In genomic region chr2:46171441-46171953, GRCh38 we compare ENCODE assay signal across 9 cellular contexts.
DNase-seq lines count a peak whose midpoint lies in the region; ATAC-seq and TF ChIP-seq lines count a peak whose summit lies in the region.
"Had no signal": no experiment of that assay in that cellular context is flagged by ENCODE, and none has a peak within 500 bp of the region (broad histone marks: within the 10 kb centered on the region; RNA-seq: fewer than 3 reads in every experiment).

No MANE protein-coding gene starts in this region.

- in situ Hi-C loops in astrocyte of the cerebellum (cut with HindIII; ENCODE audit: low sequenced_read_pairs), result no loop called here

- no peak overlapping the region for H2AFZ ChIP-seq in hepatocyte

- peaks cover 41% of the 10 kb centered on the region for H3K4me1 ChIP-seq in hepatocyte (ENCODE audit: insufficient read depth)
- H3K4me1 ChIP-seq in aorta (ENCODE audit: control insufficient read depth in 1 of 2, insufficient read depth in 2 of 2, low read length in 2 of 2), result peaks cover 1 to 5% of the 10 kb centered on the region in 2 donors

- H3K27me3 ChIP-seq in hepatocyte (no peaks in the 10 kb centered on the region), aorta (ENCODE audit: control insufficient read depth in 1 of 2, insufficient read depth in 2 of 2, low read length in 1 of 2) (no peaks in the 10 kb centered on the region)

- DNase-seq in Right ventricle myocardium inferior (ENCODE audit: missing footprints) (no peak), cardiac septum (ENCODE audit: low spot score) (no peak), astrocyte of the cerebellum (ENCODE audit: low read depth) (peak; percentile 39), hepatocyte (ENCODE audit: low spot score) (peak; percentile 53), aorta (peak in 1 of 2 donors; percentile 24), NCI-H526 treated with DMSO at 0.1 percent for 48 hours (lab: John Stamatoyannopoulos, UW) (no peak)
- DNase-seq: Karpas-422 had no signal

- no peak overlapping the region for H3K4me3 ChIP-seq in astrocyte of the cerebellum (ENCODE audit: low read depth, low read length)
- no peak overlapping the region for H3K4me3 ChIP-seq in hepatocyte
- no peak overlapping the region for H3K4me3 ChIP-seq in aorta (ENCODE audit: low read length in 2 of 2)

- H3K9me3 ChIP-seq in hepatocyte (ENCODE audit: low read depth) (no peaks in the 10 kb centered on the region), aorta (ENCODE audit: control insufficient read depth, low read length) (no peaks in the 10 kb centered on the region)

- WGBS in hepatocyte (ENCODE audit: low lambda C conversion rate, missing lambda C conversion rate), result 44% methylated on average over 8 of the region's 8 CpGs
- 76% methylated on average over 8 of the region's 8 CpGs for WGBS in aorta, 2 donors

- ATAC-seq in Right ventricle myocardium inferior, result peak; percentile 42
- peak; percentile 17 for ATAC-seq in aorta (ENCODE audit: low FRiP score)
- ATAC-seq in HG03159 (IDR thresholded peaks at IDR 0.05; ENCODE audit: unreplicated experiment), result no peak
- no peak for ATAC-seq in HG03378 (IDR thresholded peaks at IDR 0.05; ENCODE audit: unreplicated experiment)

- H3K79me2 ChIP-seq in hepatocyte, result no peaks in the 10 kb centered on the region

- H3K4me2 ChIP-seq in hepatocyte, result no peak overlapping the region

- no peaks in the 10 kb centered on the region for H4K20me1 ChIP-seq in hepatocyte (ENCODE audit: insufficient read depth, poor library complexity, severe bottlenecking)

- H3K27ac ChIP-seq in hepatocyte (peak overlapping the region; percentile 38), aorta (ENCODE audit: low read depth in 1 of 2, low read length in 2 of 2) (peak overlapping the region in 1 of 2 donors; percentile 60)

- intact Hi-C loops in Right ventricle myocardium inferior (cut with DNase I), result loop anchor here (5.0 kb wide), 1 partner anchor 34 kb away; no protein-coding TSS in a partner anchor
- intact Hi-C loops in cardiac septum (cut with DNase I), result no loop called here
- intact Hi-C loops in aorta (cut with DNase I), result no loop called here

- TF ChIP-seq CTCF in astrocyte of the cerebellum (IDR thresholded peaks at IDR 0.05; ENCODE audit: low read depth, low read length, missing control alignments) (no peak), hepatocyte (IDR thresholded peaks at IDR 0.05; ENCODE audit: poor library complexity) (no peak)

- H3K9me2 ChIP-seq in hepatocyte (replicated peaks; ENCODE audit: insufficient read depth), result no peaks in the 10 kb centered on the region

- H3K36me3 ChIP-seq in hepatocyte (replicated peaks; ENCODE audit: insufficient read depth, low read depth), result no peaks in the 10 kb centered on the region
- no peaks in the 10 kb centered on the region for H3K36me3 ChIP-seq in aorta (ENCODE audit: control insufficient read depth in 1 of 2, insufficient read depth in 2 of 2, low read length in 1 of 2)

Comparison
In these comparisons a context has a peak if more than half of its experiments do, and no peak if none do; other contexts are left out.
1. ATAC-seq: peak in Right ventricle myocardium inferior (single experiment) and aorta (single experiment); none in HG03159 (single experiment) and HG03378 (single experiment).
2. DNase-seq: peak in astrocyte of the cerebellum (single experiment) and hepatocyte (single experiment); none in Right ventricle myocardium inferior (single experiment), cardiac septum (single experiment) and NCI-H526 treated with DMSO at 0.1 percent for 48 hours (single experiment).